Comparison of ENCODE assay signal across 1 cellular context in genomic region chr17:49235896-49236295, GRCh38.
TF ChIP-seq lines count a peak whose summit lies in the region.

No MANE protein-coding gene starts in this region.

TF ChIP-seq in GM23338, 12 proteins besides CTCF, POLR2A, EP300 and RAD21 (continued from another document):
- TF ChIP-seq, protein P1, sequence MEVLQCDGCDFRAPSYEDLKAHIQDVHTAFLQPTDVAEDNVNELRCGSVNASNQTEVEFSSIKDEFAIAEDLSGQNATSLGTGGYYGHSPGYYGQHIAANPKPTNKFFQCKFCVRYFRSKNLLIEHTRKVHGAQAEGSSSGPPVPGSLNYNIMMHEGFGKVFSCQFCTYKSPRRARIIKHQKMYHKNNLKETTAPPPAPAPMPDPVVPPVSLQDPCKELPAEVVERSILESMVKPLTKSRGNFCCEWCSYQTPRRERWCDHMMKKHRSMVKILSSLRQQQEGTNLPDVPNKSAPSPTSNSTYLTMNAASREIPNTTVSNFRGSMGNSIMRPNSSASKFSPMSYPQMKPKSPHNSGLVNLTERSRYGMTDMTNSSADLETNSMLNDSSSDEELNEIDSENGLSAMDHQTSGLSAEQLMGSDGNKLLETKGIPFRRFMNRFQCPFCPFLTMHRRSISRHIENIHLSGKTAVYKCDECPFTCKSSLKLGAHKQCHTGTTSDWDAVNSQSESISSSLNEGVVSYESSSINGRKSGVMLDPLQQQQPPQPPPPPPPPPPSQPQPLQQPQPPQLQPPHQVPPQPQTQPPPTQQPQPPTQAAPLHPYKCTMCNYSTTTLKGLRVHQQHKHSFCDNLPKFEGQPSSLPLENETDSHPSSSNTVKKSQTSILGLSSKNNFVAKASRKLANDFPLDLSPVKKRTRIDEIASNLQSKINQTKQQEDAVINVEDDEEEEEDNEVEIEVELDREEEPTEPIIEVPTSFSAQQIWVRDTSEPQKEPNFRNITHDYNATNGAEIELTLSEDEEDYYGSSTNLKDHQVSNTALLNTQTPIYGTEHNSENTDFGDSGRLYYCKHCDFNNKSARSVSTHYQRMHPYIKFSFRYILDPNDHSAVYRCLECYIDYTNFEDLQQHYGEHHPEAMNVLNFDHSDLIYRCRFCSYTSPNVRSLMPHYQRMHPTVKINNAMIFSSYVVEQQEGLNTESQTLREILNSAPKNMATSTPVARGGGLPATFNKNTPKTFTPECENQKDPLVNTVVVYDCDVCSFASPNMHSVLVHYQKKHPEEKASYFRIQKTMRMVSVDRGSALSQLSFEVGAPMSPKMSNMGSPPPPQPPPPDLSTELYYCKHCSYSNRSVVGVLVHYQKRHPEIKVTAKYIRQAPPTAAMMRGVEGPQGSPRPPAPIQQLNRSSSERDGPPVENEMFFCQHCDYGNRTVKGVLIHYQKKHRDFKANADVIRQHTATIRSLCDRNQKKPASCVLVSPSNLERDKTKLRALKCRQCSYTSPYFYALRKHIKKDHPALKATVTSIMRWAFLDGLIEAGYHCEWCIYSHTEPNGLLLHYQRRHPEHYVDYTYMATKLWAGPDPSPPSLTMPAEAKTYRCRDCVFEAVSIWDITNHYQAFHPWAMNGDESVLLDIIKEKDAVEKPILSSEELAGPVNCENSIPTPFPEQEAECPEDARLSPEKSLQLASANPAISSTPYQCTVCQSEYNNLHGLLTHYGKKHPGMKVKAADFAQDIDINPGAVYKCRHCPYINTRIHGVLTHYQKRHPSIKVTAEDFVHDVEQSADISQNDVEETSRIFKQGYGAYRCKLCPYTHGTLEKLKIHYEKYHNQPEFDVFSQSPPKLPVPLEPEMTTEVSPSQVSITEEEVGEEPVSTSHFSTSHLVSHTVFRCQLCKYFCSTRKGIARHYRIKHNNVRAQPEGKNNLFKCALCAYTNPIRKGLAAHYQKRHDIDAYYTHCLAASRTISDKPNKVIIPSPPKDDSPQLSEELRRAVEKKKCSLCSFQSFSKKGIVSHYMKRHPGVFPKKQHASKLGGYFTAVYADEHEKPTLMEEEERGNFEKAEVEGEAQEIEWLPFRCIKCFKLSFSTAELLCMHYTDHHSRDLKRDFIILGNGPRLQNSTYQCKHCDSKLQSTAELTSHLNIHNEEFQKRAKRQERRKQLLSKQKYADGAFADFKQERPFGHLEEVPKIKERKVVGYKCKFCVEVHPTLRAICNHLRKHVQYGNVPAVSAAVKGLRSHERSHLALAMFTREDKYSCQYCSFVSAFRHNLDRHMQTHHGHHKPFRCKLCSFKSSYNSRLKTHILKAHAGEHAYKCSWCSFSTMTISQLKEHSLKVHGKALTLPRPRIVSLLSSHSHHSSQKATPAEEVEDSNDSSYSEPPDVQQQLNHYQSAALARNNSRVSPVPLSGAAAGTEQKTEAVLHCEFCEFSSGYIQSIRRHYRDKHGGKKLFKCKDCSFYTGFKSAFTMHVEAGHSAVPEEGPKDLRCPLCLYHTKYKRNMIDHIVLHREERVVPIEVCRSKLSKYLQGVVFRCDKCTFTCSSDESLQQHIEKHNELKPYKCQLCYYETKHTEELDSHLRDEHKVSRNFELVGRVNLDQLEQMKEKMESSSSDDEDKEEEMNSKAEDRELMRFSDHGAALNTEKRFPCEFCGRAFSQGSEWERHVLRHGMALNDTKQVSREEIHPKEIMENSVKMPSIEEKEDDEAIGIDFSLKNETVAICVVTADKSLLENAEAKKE (CRISPR knock-in tag; IDR thresholded peaks at IDR 0.05): no peak
- TF ChIP-seq NANOG (IDR thresholded peaks at IDR 0.05; ENCODE audit: borderline replicate concordance) (no peak), CREB1 (CRISPR knock-in tag; IDR thresholded peaks at IDR 0.05; ENCODE audit: low read depth) (no peak), STAT1 (IDR thresholded peaks at IDR 0.05; ENCODE audit: unreplicated experiment) (no peak)
- TF ChIP-seq, protein P2, sequence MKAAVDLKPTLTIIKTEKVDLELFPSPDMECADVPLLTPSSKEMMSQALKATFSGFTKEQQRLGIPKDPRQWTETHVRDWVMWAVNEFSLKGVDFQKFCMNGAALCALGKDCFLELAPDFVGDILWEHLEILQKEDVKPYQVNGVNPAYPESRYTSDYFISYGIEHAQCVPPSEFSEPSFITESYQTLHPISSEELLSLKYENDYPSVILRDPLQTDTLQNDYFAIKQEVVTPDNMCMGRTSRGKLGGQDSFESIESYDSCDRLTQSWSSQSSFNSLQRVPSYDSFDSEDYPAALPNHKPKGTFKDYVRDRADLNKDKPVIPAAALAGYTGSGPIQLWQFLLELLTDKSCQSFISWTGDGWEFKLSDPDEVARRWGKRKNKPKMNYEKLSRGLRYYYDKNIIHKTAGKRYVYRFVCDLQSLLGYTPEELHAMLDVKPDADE (IDR thresholded peaks at IDR 0.05): no peak
